In genomic region chr13:98731038-98731437, GRCh38 we compare ENCODE assay signal across 32 cellular contexts. TPM values are rescaled to one million over a fixed set of nuclear protein-coding genes. Genes with fewer than 3 reads are reported as not detected.
DNase-seq lines count a peak whose midpoint lies in the region; ATAC-seq, FAIRE-seq and TF ChIP-seq lines count a peak whose summit lies in the region.
"Had no signal": no experiment of that assay in that cellular context is flagged by ENCODE, and none has a peak within 500 bp of the region (broad histone marks: within the 10 kb centered on the region; RNA-seq: fewer than 3 reads in every experiment).

No MANE protein-coding gene starts in this region.

- no peaks in the 10 kb centered on the region for H3K36me3 Mint-ChIP-seq in neural progenitor cell
- H3K36me3 Mint-ChIP-seq: CD14-positive monocyte; CD4-positive, CD25-positive, alpha-beta regulatory T cell had no signal

- H2BK120ac ChIP-seq in IMR-90 (ENCODE audit: low read depth, low read length) (no peak overlapping the region), H1 (replicated peaks; ENCODE audit: low read depth, low read length) (no peak overlapping the region), trophoblast cell (ENCODE audit: insufficient read depth, low read length, poor library complexity) (no peak overlapping the region)

- H3K27me3 Mint-ChIP-seq in neural progenitor cell (ENCODE audit: insufficient read depth, low read depth) = peaks cover 10% of the 10 kb centered on the region

- no TSS peak for BruUV-seq in IMR-90 (replicated peaks; lab: Mats Ljungman, UMichigan)

- H3K4ac ChIP-seq in IMR-90 (ENCODE audit: low read depth, low read length) (no peak overlapping the region), H1 (replicated peaks; ENCODE audit: insufficient read length, low read depth, low read length) (no peak overlapping the region), trophoblast cell (ENCODE audit: low read depth, low read length) (no peak overlapping the region)

- H3K79me1 ChIP-seq in IMR-90 (ENCODE audit: low read depth in 1 of 2, low read length in 2 of 2) (no peaks in the 10 kb centered on the region), H1 (ENCODE audit: low read depth, low read length) (no peaks in the 10 kb centered on the region), trophoblast cell (ENCODE audit: low read length) (no peaks in the 10 kb centered on the region)

- no peaks in the 10 kb centered on the region for H3F3A ChIP-seq in neural progenitor cell (ENCODE audit: low read depth)

- H2AFZ ChIP-seq in IMR-90 (replicated peaks; ENCODE audit: low read length, poor library complexity) (peak overlapping the region; percentile 58), H1 (ENCODE audit: low read length) (no peak overlapping the region), neural progenitor cell (replicated peaks) (no peak overlapping the region), trophoblast cell (ENCODE audit: insufficient read depth, low read length, poor library complexity) (no peak overlapping the region)

- 85% methylated on average over 13 of the region's 17 CpGs; no CpG with 5 or more reads in 1 of the 2 experiments for WGBS in IMR-90 (ENCODE audit: extremely low coverage in 2 of 2, insufficient read length in 1 of 2), 2 experiments
- 93% methylated on average over 16 of the region's 17 CpGs; no CpG with 5 or more reads in 1 of the 2 experiments for WGBS in H1 (ENCODE audit: extremely low coverage in 1 of 2, insufficient coverage in 1 of 2, insufficient read length in 1 of 2, insufficient replicate concordance in 2 of 2, low coverage in 1 of 2, low lambda C conversion rate in 2 of 2, missing lambda C conversion rate in 1 of 2), 2 experiments
- WGBS in trophoblast cell (ENCODE audit: extremely low coverage, insufficient coverage, insufficient read length) = no CpG with 5 or more reads among the region's 17 CpGs

- intact Hi-C loops in IMR-90 (cut with micrococcal nuclease) (no loop called here), tibial artery (cut with DNase I; ENCODE audit: low total_unique reads) (no loop called here)

- H3K23ac ChIP-seq in IMR-90 (ENCODE audit: low read depth, low read length) (no peak overlapping the region), H1 (ENCODE audit: insufficient read length) (no peak overlapping the region), trophoblast cell (ENCODE audit: low read length) (no peak overlapping the region)

- in situ Hi-C loops in IMR-90 (cut with MboI; ENCODE audit: low sequenced_read_pairs) = no loop called here

- CTCF ChIA-PET in IMR-90 (lab: Yijun Ruan, JAX) = no interaction called here
- CTCF ChIA-PET in H1 (lab: Charles Lee; ENCODE audit: partially characterized antibody) = interaction anchor here (2.8 kb wide), 1 partner anchor 41 kb away, joined by 8 read pairs; no protein-coding TSS in a partner anchor
- CTCF ChIA-PET in RWPE1 (lab: Yijun Ruan, JAX) = no interaction called here

- no peak for TF ChIP-seq RAD21 in IMR-90 (IDR thresholded peaks at IDR 0.05; ENCODE audit: low read length)
- no peak for TF ChIP-seq RAD21 in H1 (IDR thresholded peaks at IDR 0.05 in 1 of 2, conservative IDR thresholded peaks at IDR 0.05 in 1 of 2; ENCODE audit: low read depth in 2 of 2, low read length in 2 of 2)

- TF ChIP-seq EP300 in H1 (IDR thresholded peaks at IDR 0.05; ENCODE audit: borderline replicate concordance in 1 of 2, low read depth in 2 of 2, low read length in 2 of 2) = no peak

- H2AK5ac ChIP-seq in IMR-90 (ENCODE audit: low read depth, low read length) (no peak overlapping the region), H1 (ENCODE audit: low read depth, low read length) (no peak overlapping the region; the same call in 1 of the 2 replicates), trophoblast cell (ENCODE audit: low read length) (no peak overlapping the region)

- H2AK9ac ChIP-seq in IMR-90 (replicated peaks; ENCODE audit: low read depth, low read length, poor library complexity) = peak overlapping the region; percentile 24

- no peak overlapping the region for H3K14ac ChIP-seq in IMR-90 (replicated peaks; ENCODE audit: low read depth, low read length)
- no peak overlapping the region for H3K14ac ChIP-seq in H1 (ENCODE audit: insufficient read length)
- no peak overlapping the region for H3K14ac ChIP-seq in trophoblast cell (ENCODE audit: low read length)

- H3K4me3 ChIP-seq in IMR-90 (ENCODE audit: insufficient read depth, low read depth, low read length) (no peak overlapping the region), H1 (ENCODE audit: extremely low read depth in 1 of 4, insufficient read depth in 2 of 4, low read depth in 3 of 4, low read length in 4 of 4) (no peak overlapping the region), neural progenitor cell (no peak overlapping the region), trophoblast cell (ENCODE audit: low read depth, low read length) (no peak overlapping the region), tibial artery (no peak overlapping the region)
- H3K4me3 ChIP-seq: BLaER1, GM12878 had no signal

- H3K79me2 ChIP-seq in H1 (ENCODE audit: control insufficient read depth in 1 of 2, insufficient read depth in 2 of 2, low read length in 2 of 2) (no peaks in the 10 kb centered on the region), neural progenitor cell (ENCODE audit: low read depth) (no peaks in the 10 kb centered on the region), trophoblast cell (ENCODE audit: control insufficient read depth, insufficient read depth, low read length, poor library complexity) (no peaks in the 10 kb centered on the region)

- no peak overlapping the region for H2BK5ac ChIP-seq in IMR-90 (ENCODE audit: low read depth, low read length, poor library complexity, severe bottlenecking)
- H2BK5ac ChIP-seq in H1 (ENCODE audit: low read depth, low read length) = no peak overlapping the region
- H2BK5ac ChIP-seq in trophoblast cell (ENCODE audit: low read depth, low read length, poor library complexity) = no peak overlapping the region

- no peak for ATAC-seq in IMR-90 (ENCODE audit: low read depth)
- ATAC-seq: GM12878 had no signal

- H2BK20ac ChIP-seq in IMR-90 (ENCODE audit: low read depth, low read length) (no peak overlapping the region), H1 (ENCODE audit: low read length) (no peak overlapping the region)

- H4K8ac ChIP-seq in IMR-90 (ENCODE audit: low read depth in 2 of 2, low read length in 2 of 2) (no peak overlapping the region), H1 (ENCODE audit: extremely low read depth, insufficient read depth, low read length) (0 out of 2 replicates have a peak overlapping the region, but pooled peaks have one; percentile 3), trophoblast cell (ENCODE audit: low read depth, low read length) (no peak overlapping the region)

- H3K23me2 ChIP-seq in H1 (ENCODE audit: low read depth, low read length) = no peaks in the 10 kb centered on the region

- TF ChIP-seq POLR2A in IMR-90 (IDR thresholded peaks at IDR 0.05; ENCODE audit: low read depth, low read length) (no peak), H1 (IDR thresholded peaks at IDR 0.05; ENCODE audit: control extremely low read depth in 1 of 2, low read depth in 2 of 2, low read length in 2 of 2) (no peak)

- peak overlapping the region; percentile 72 for H3K27ac Mint-ChIP-seq in neural progenitor cell
- H3K27ac Mint-ChIP-seq: CD14-positive monocyte; CD4-positive, alpha-beta memory T cell; CD4-positive, CD25-positive, alpha-beta regulatory T cell; CD8-positive, alpha-beta memory T cell had no signal

- H3K9me1 ChIP-seq in IMR-90 (ENCODE audit: insufficient read depth, low read length) = no peaks in the 10 kb centered on the region

- dilution Hi-C loops in IMR-90 (cut with HindIII; ENCODE audit: low sequenced_read_pairs, unreplicated experiment) = no loop called here

- POLR2A ChIA-PET in IMR-90 (lab: Charles Lee; ENCODE audit: unreplicated experiment) = no interaction called here
- POLR2A ChIA-PET in H1 (lab: Charles Lee; ENCODE audit: partially characterized antibody) = no interaction called here
- POLR2A ChIA-PET in RWPE1 (lab: Yijun Ruan, JAX; ENCODE audit: low non-redundant PET) = no interaction called here

- no peak overlapping the region for H3K56ac ChIP-seq in IMR-90 (ENCODE audit: extremely low read depth, insufficient read depth, low read length)
- no peak overlapping the region for H3K56ac ChIP-seq in H1 (replicated peaks; ENCODE audit: insufficient read length, low read depth, low read length)

- no peak overlapping the region for H3K4me2 ChIP-seq in IMR-90 (ENCODE audit: low read depth, low read length)
- H3K4me2 ChIP-seq in H1 (ENCODE audit: insufficient read depth in 1 of 2, low read depth in 2 of 2, low read length in 2 of 2) = no peak overlapping the region
- H3K4me2 ChIP-seq in neural progenitor cell = no peak overlapping the region
- H3K4me2 ChIP-seq in trophoblast cell (ENCODE audit: low read length) = peak overlapping the region; percentile 16

- peaks cover 10% of the 10 kb centered on the region for H3K9me3 Mint-ChIP-seq in neural progenitor cell

- peaks cover 20% of the 10 kb centered on the region for H3K27me3 ChIP-seq in IMR-90 (ENCODE audit: control insufficient read depth, insufficient read depth, low read length)
- no peaks in the 10 kb centered on the region for H3K27me3 ChIP-seq in H1 (replicated peaks in 1 of 4; ENCODE audit: control insufficient read depth in 3 of 4, extremely low read depth in 1 of 4, insufficient read depth in 3 of 4, low read length in 3 of 4)
- H3K27me3 ChIP-seq in neural progenitor cell = no peaks in the 10 kb centered on the region
- H3K27me3 ChIP-seq in trophoblast cell (ENCODE audit: insufficient read depth, low read length) = no peaks in the 10 kb centered on the region
- H3K27me3 ChIP-seq in tibial artery = no peaks in the 10 kb centered on the region
- H3K27me3 ChIP-seq: BE2C, BLaER1 had no signal

- H3K4me1 Mint-ChIP-seq in neural progenitor cell = no peaks in the 10 kb centered on the region
- H3K4me1 Mint-ChIP-seq: CD14-positive monocyte; CD4-positive, CD25-positive, alpha-beta regulatory T cell had no signal

- H3K4me1 ChIP-seq in IMR-90 (ENCODE audit: control insufficient read depth, insufficient read depth, low read length) = no peaks in the 10 kb centered on the region
- H3K4me1 ChIP-seq in H1 (replicated peaks in 1 of 4; ENCODE audit: control insufficient read depth in 3 of 4, insufficient read depth in 4 of 4, low read length in 3 of 4) = peaks cover 0 to 2% (median 0%) of the 10 kb centered on the region in 4 experiments; a peak in 1 of 7 replicates
- no peaks in the 10 kb centered on the region for H3K4me1 ChIP-seq in neural progenitor cell
- peaks cover 5 to 8% of the 10 kb centered on the region in 2 experiments for H3K4me1 ChIP-seq in trophoblast cell (ENCODE audit: control insufficient read depth in 1 of 2, insufficient read depth in 2 of 2, low read length in 2 of 2)
- no peaks in the 10 kb centered on the region for H3K4me1 ChIP-seq in tibial artery
- H3K4me1 ChIP-seq: BE2C had no signal

- H3K27ac ChIP-seq in IMR-90 (ENCODE audit: insufficient read depth, low read length) = no peak overlapping the region
- no peak overlapping the region for H3K27ac ChIP-seq in H1 (ENCODE audit: low read depth, low read length)
- no peak overlapping the region for H3K27ac ChIP-seq in neural progenitor cell
- no peak overlapping the region for H3K27ac ChIP-seq in trophoblast cell (ENCODE audit: low read depth, low read length)
- H3K27ac ChIP-seq in RWPE1 = no peak overlapping the region
- no peak overlapping the region for H3K27ac ChIP-seq in tibial artery
- H3K27ac ChIP-seq: BLaER1 had no signal

- H4K91ac ChIP-seq in IMR-90 (ENCODE audit: insufficient read depth, low read depth, low read length) = no peak overlapping the region
- no peak overlapping the region for H4K91ac ChIP-seq in H1 (replicated peaks; ENCODE audit: insufficient read length, low read length)
- H4K91ac ChIP-seq in trophoblast cell (ENCODE audit: low read depth, low read length) = no peak overlapping the region

- H3K4me3 Mint-ChIP-seq in neural progenitor cell = no peak overlapping the region
- H3K4me3 Mint-ChIP-seq: CD14-positive monocyte; CD4-positive, alpha-beta memory T cell; CD4-positive, CD25-positive, alpha-beta regulatory T cell; CD8-positive, alpha-beta memory T cell had no signal

- no peaks in the 10 kb centered on the region for H4K20me1 ChIP-seq in IMR-90 (ENCODE audit: insufficient read depth, low read length)
- no peaks in the 10 kb centered on the region for H4K20me1 ChIP-seq in H1 (replicated peaks in 1 of 2; ENCODE audit: control insufficient read depth in 1 of 2, insufficient read depth in 2 of 2, low read length in 2 of 2)
- H4K20me1 ChIP-seq in neural progenitor cell (ENCODE audit: low read depth) = no peaks in the 10 kb centered on the region
- H4K20me1 ChIP-seq: BLaER1 had no signal

- H2BK12ac ChIP-seq in H1 (ENCODE audit: low read depth, low read length) = 0 out of 2 replicates have a peak overlapping the region, but pooled peaks have one; percentile 81
- H2BK12ac ChIP-seq in trophoblast cell (ENCODE audit: low read length) = no peak overlapping the region

- H4K5ac ChIP-seq in IMR-90 (ENCODE audit: low read depth, low read length) = no peak overlapping the region
- no peak overlapping the region for H4K5ac ChIP-seq in H1 (ENCODE audit: insufficient read length, low read depth, low read length)

- H3K9me3 ChIP-seq in IMR-90 (ENCODE audit: control insufficient read depth, insufficient read depth, low read length) (no peaks in the 10 kb centered on the region), H1 (ENCODE audit: insufficient read depth in 2 of 2, low read depth in 1 of 2, low read length in 1 of 2) (no peaks in the 10 kb centered on the region), neural progenitor cell (ENCODE audit: low read depth) (no peaks in the 10 kb centered on the region), trophoblast cell (ENCODE audit: insufficient read depth, low read depth, low read length) (peaks cover 2% of the 10 kb centered on the region), tibial artery (no peaks in the 10 kb centered on the region)
- H3K9me3 ChIP-seq: BE2C had no signal

- H3K36me3 ChIP-seq in IMR-90 (ENCODE audit: control insufficient read depth, insufficient read depth, low read length) (no peaks in the 10 kb centered on the region), H1 (ENCODE audit: control insufficient read depth in 2 of 4, insufficient read depth in 4 of 4, low read length in 3 of 4) (no peaks in the 10 kb centered on the region), neural progenitor cell (no peaks in the 10 kb centered on the region), trophoblast cell (ENCODE audit: control insufficient read depth in 1 of 2, insufficient read depth in 2 of 2, low read length in 2 of 2) (no peaks in the 10 kb centered on the region), tibial artery (no peaks in the 10 kb centered on the region)
- H3K36me3 ChIP-seq: BE2C, BLaER1 had no signal

- no peak for FAIRE-seq in H1 (lab: Jason Lieb, UNC)
- FAIRE-seq: A204.1, GM12878, GM12892, GM19239 had no signal

- TF ChIP-seq CTCF in IMR-90 (conservative IDR thresholded peaks at IDR 0.05; ENCODE audit: low read depth, low read length) (no peak), H1 (IDR thresholded peaks at IDR 0.05; ENCODE audit: control extremely low read depth in 1 of 3, insufficient read depth in 1 of 3, low read depth in 1 of 3, low read length in 3 of 3) (no peak), neural progenitor cell (IDR thresholded peaks at IDR 0.05) (no peak), RWPE1 (conservative IDR thresholded peaks at IDR 0.05; ENCODE audit: low read depth) (no peak), tibial artery (IDR thresholded peaks at IDR 0.05) (no peak)

- H2BK15ac ChIP-seq in IMR-90 (ENCODE audit: low read depth, low read length) = no peak overlapping the region
- 0 out of 2 replicates have a peak overlapping the region, but pooled peaks have one; percentile 14 for H2BK15ac ChIP-seq in H1 (ENCODE audit: low read length)

- no peak overlapping the region for H3K18ac ChIP-seq in IMR-90 (ENCODE audit: low read depth, low read length)
- H3K18ac ChIP-seq in H1 (ENCODE audit: extremely low read depth, low read length) = peak overlapping the region; percentile 9; the same call in 1 of the 2 replicates
- peak overlapping the region; percentile 2 for H3K18ac ChIP-seq in trophoblast cell (ENCODE audit: low read length)

- DNase-seq in IMR-90 (no peak), H1 (ENCODE audit: low read depth in 1 of 2, low spot score in 2 of 2) (no peak), neural progenitor cell (ENCODE audit: low spot score) (no peak), trophoblast cell (no peak), RWPE1 (ENCODE audit: low spot score) (no peak), tibial artery (no peak), NCI-H2171 treated with DMSO at 0.1 percent for 48 hours (lab: John Stamatoyannopoulos, UW) (no peak)
- DNase-seq: 8988T; ACHN; BE2C; C1 segment of cervical spinal cord; CD4-positive, alpha-beta memory T cell; CD8-positive, alpha-beta memory T cell; COR-L47; DMS 273 treated with DMSO at 0.1 percent for 48 hours; DMS153; DMS53; DMS79; DND-41; EL; GDM1 had no signal

- H4K12ac ChIP-seq in trophoblast cell (ENCODE audit: low read depth, low read length) = no peak overlapping the region

- H3K9ac ChIP-seq in IMR-90 (ENCODE audit: low read depth, low read length) (no peak overlapping the region), H1 (replicated peaks in 1 of 4; ENCODE audit: extremely low read depth in 1 of 4, low read depth in 3 of 4, low read length in 3 of 4) (no peak overlapping the region), neural progenitor cell (no peak overlapping the region), trophoblast cell (ENCODE audit: low read length) (no peak overlapping the region)
- H3K9ac ChIP-seq: BLaER1 had no signal

RNA-seq across cellular contexts. Expression of gene SLC15A1, which starts 21.4 kb away (rescaled TPM):
- total RNA-seq in IMR-90 (2012; rRNA removed) (not detected in 2 replicates), neural progenitor cell (ENCODE audit: low replicate concordance) (not detected in 2 replicates)
- polyA plus RNA-seq in IMR-90 (2012; rRNA removed) (not detected in 2 replicates), H1 (2011; rRNA removed) (1.3 and 1.5 TPM in 2 replicates)
- polyA plus RNA-seq in IMR-90 (2012; cell fraction: cytosol; rRNA removed) = not detected in 2 replicates
- polyA plus RNA-seq in IMR-90 (2012; cell fraction: nucleus; rRNA removed; ENCODE audit: low replicate concordance) = not detected in 2 replicates
- 2.4 and 2.6 TPM in 2 replicates for total RNA-seq in H1 (2021; fragmentation: NEBNext Ultra II Directional; extraction: Animal tissue kit (Norgen Biotek cat#: 25700))
- 1.2 TPM for polyA plus RNA-seq in H1 (2011; cell fraction: cytosol; rRNA removed)
- polyA plus RNA-seq in H1 (2011; cell fraction: nucleus; rRNA removed) = 2.1 TPM
- 1.8 to 2.2 TPM (median 1.9 TPM) in 4 replicates for polyA plus RNA-seq in H1 (2012, experiment 1 of 2)
- 0.43 TPM for polyA plus RNA-seq in H1 (2012, experiment 2 of 2)
- polyA plus RNA-seq in H1 (2013, experiment 1 of 2) = 3.6 TPM
- polyA plus RNA-seq in H1 (2013, experiment 2 of 2) = 3.2 TPM
- 2.9 and 4.6 TPM in 2 replicates for polyA minus RNA-seq in H1 (2011; rRNA and poly(A)+ RNA removed)
- polyA minus RNA-seq in H1 (2011; cell fraction: cytosol; rRNA and poly(A)+ RNA removed) = 1.2 TPM
- 2.7 TPM for polyA minus RNA-seq in H1 (2011; cell fraction: nucleus; rRNA and poly(A)+ RNA removed)
- 2.2 and 2.3 TPM in 2 replicates for polyA plus RNA-seq in trophoblast cell (2013)
- total RNA-seq: A673; CD4-positive, alpha-beta memory T cell; CD4-positive, CD25-positive, alpha-beta regulatory T cell; CD8-positive, alpha-beta memory T cell; Daoy; G401; GM12878 had no signal
- polyA plus RNA-seq: AG04450; CD14-positive monocyte; CD4-positive, alpha-beta memory T cell; CD4-positive, CD25-positive, alpha-beta regulatory T cell; CD8-positive, alpha-beta memory T cell; GM12878 had no signal
